ENCODE assay signal across 19 cellular contexts in the genomic region with DNA sequence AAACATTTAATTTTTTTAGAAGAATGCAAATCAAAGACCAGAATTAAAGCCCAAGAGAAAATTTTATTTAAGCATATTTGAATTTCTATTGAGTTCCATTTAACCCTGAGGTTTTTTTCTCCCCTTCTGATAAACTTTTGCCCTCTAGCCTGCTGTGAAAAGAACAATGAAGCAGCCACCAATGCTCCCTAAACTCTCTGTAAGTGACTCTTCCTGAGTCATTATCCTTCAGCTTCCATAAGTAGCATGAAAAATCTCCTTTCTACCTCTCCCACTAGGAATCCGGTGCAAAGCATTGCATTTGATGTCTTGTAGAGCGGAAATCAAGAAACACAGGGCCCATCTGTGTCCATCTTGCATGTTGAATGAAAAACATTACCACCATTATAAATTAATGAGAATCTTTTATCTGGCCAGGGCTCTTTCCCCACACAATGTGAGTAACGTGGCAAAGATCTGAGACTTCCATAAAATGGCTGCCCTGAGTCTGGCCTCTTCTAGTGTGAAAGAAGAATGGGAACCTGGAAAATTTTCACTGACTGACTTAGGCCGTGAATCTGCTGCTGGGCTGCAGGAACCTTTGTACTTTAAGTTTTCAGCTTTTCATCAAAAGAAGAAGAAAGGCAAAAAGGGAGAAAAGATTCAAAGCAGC.
DNase-seq lines count a peak whose midpoint lies in the region; ATAC-seq and TF ChIP-seq lines count a peak whose summit lies in the region.
"Had no signal": no experiment of that assay in that cellular context is flagged by ENCODE, and none has a peak within 500 bp of the region (broad histone marks: within the 10 kb centered on the region; RNA-seq: fewer than 3 reads in every experiment).

No MANE protein-coding gene starts in this region.

- H3K27ac Mint-ChIP-seq in CD4-positive, alpha-beta T cell = no peak overlapping the region
- H3K27ac Mint-ChIP-seq: IgD-negative memory B cell; T-helper 1 cell treated with Interleukin-12 subunit alpha and Interleukin-12 subunit beta and Interleukin-4 antibody, amounts not matched to agents 30 μg/mL and 1 μg/mL, for 36 hours had no signal

- POLR2A ChIA-PET in SK-N-SH (lab: Yijun Ruan, JAX) = no interaction called here
- POLR2A ChIA-PET in CD4-positive, alpha-beta T cell (lab: Charles Lee) = no interaction called here

- 0 out of 2 replicates have a peak overlapping the region, but pooled peaks have one; percentile 22 for H2AFZ ChIP-seq in SK-N-SH (ENCODE audit: low read depth)

- no peaks in the 10 kb centered on the region for H3K9me2 ChIP-seq in SK-N-SH

- no peaks in the 10 kb centered on the region for H3K9me3 Mint-ChIP-seq in CD4-positive, alpha-beta T cell
- H3K9me3 Mint-ChIP-seq: T-helper 1 cell treated with Interleukin-12 subunit alpha and Interleukin-12 subunit beta and Interleukin-4 antibody, amounts not matched to agents 30 μg/mL and 1 μg/mL, for 36 hours had no signal

- H3F3A ChIP-seq in SK-N-SH (replicated peaks; ENCODE audit: insufficient read depth) = no peaks in the 10 kb centered on the region

- H3K4me2 ChIP-seq in SK-N-SH = no peak overlapping the region

- DNase-seq in SK-N-SH (no peak), astrocyte of the hippocampus (ENCODE audit: low read depth, low spot score) (peak; percentile 3), dorsolateral prefrontal cortex (no peak)
- no peak for DNase-seq in CD4-positive, alpha-beta T cell
- DNase-seq: 8988T, C1 segment of cervical spinal cord, COR-L47, NCI-H1417, NCI-H2081, NCI-H345, NCI-H69, Right ventricle myocardium superior had no signal

- no peak overlapping the region for H3K9ac ChIP-seq in SK-N-SH

- intact Hi-C loops in CD4-positive, alpha-beta T cell (cut with DNase I, micrococcal nuclease) = no loop called here
- intact Hi-C loops in dorsolateral prefrontal cortex (cut with DNase I) = no loop called here

- H3K27ac ChIP-seq in SK-N-SH (ENCODE audit: low read depth in 2 of 2, low read length in 1 of 2) (no peak overlapping the region), mesodermal cell (ENCODE audit: low read depth, low read length, severe bottlenecking) (peak overlapping the region; percentile 81), dorsolateral prefrontal cortex (no peak overlapping the region)
- no peak overlapping the region for H3K27ac ChIP-seq in CD4-positive, alpha-beta T cell (ENCODE audit: low read depth, low read length)

- TF ChIP-seq CTCF in SK-N-SH (IDR thresholded peaks at IDR 0.05) (no peak), dorsolateral prefrontal cortex (IDR thresholded peaks at IDR 0.05 in 54 of 56, conservative IDR thresholded peaks at IDR 0.05 in 2 of 56; ENCODE audit: low read depth in 1 of 56, partially characterized antibody in 56 of 56) (no peak)
- TF ChIP-seq CTCF in CD4-positive, alpha-beta T cell (IDR thresholded peaks at IDR 0.05) = no peak

- no peak overlapping the region for H3K4me3 ChIP-seq in SK-N-SH (ENCODE audit: low read depth in 2 of 2, low read length in 1 of 2)
- no peak overlapping the region for H3K4me3 ChIP-seq in mesodermal cell (ENCODE audit: extremely low read depth, insufficient read depth, low read length, poor library complexity, severe bottlenecking)
- H3K4me3 ChIP-seq in dorsolateral prefrontal cortex = no peak overlapping the region
- H3K4me3 ChIP-seq: GM12878 had no signal

- H3K9me3 ChIP-seq in SK-N-SH (no peaks in the 10 kb centered on the region), mesodermal cell (ENCODE audit: control insufficient read depth, low read length) (no peaks in the 10 kb centered on the region)
- H3K9me3 ChIP-seq in CD4-positive, alpha-beta T cell (ENCODE audit: control insufficient read depth, low read length) = no peaks in the 10 kb centered on the region

- ATAC-seq in SK-N-SH treated with all-trans-retinoic acid at 6 μM for 48 hours (no peak), GM21381 (IDR thresholded peaks at IDR 0.05; ENCODE audit: unreplicated experiment) (no peak), GM18520 (IDR thresholded peaks at IDR 0.05; ENCODE audit: unreplicated experiment) (no peak)
- no peak for ATAC-seq in CD4-positive, alpha-beta T cell (ENCODE audit: poor library complexity)
- ATAC-seq: GM12878 had no signal

- H3K36me3 ChIP-seq in SK-N-SH (replicated peaks in 1 of 2; ENCODE audit: control insufficient read depth in 1 of 2, insufficient read depth in 2 of 2, low read length in 1 of 2) (no peaks in the 10 kb centered on the region), mesodermal cell (ENCODE audit: control insufficient read depth, insufficient read depth, low read length) (no peaks in the 10 kb centered on the region)

- no peaks in the 10 kb centered on the region for H3K36me3 Mint-ChIP-seq in CD4-positive, alpha-beta T cell (ENCODE audit: low read depth)
- H3K36me3 Mint-ChIP-seq: IgD-negative memory B cell had no signal

- H3K79me2 ChIP-seq in SK-N-SH (ENCODE audit: insufficient read depth) = no peaks in the 10 kb centered on the region

- H4K20me1 ChIP-seq in SK-N-SH (ENCODE audit: insufficient read depth) = no peaks in the 10 kb centered on the region

- no peak for TF ChIP-seq EP300 in SK-N-SH (IDR thresholded peaks at IDR 0.05; ENCODE audit: borderline replicate concordance in 1 of 2, low read depth in 1 of 2, low read length in 1 of 2)

- no peaks in the 10 kb centered on the region for H3K27me3 ChIP-seq in SK-N-SH (ENCODE audit: insufficient read depth)
- no peaks in the 10 kb centered on the region for H3K27me3 ChIP-seq in CD4-positive, alpha-beta T cell (ENCODE audit: control insufficient read depth, insufficient read depth, low read length)
- H3K27me3 ChIP-seq in dorsolateral prefrontal cortex = no peaks in the 10 kb centered on the region

- H3K4me3 Mint-ChIP-seq in CD4-positive, alpha-beta T cell = no peak overlapping the region
- H3K4me3 Mint-ChIP-seq: IgD-negative memory B cell; T-helper 1 cell treated with Interleukin-12 subunit alpha and Interleukin-12 subunit beta and Interleukin-4 antibody, amounts not matched to agents 30 μg/mL and 1 μg/mL, for 36 hours had no signal

- CTCF ChIA-PET in SK-N-SH (lab: Yijun Ruan, JAX) = no interaction called here
- CTCF ChIA-PET in CD4-positive, alpha-beta T cell (lab: Charles Lee) = no interaction called here

- H3K27me3 Mint-ChIP-seq in CD4-positive, alpha-beta T cell = no peaks in the 10 kb centered on the region
- H3K27me3 Mint-ChIP-seq: IgD-negative memory B cell had no signal

- H3K4me1 Mint-ChIP-seq in CD4-positive, alpha-beta T cell (ENCODE audit: low read depth) = no peaks in the 10 kb centered on the region
- H3K4me1 Mint-ChIP-seq: IgD-negative memory B cell had no signal

- no peak for TF ChIP-seq RAD21 in SK-N-SH (IDR thresholded peaks at IDR 0.05; ENCODE audit: low read length)

- WGBS in SK-N-SH (ENCODE audit: low lambda C conversion rate) = 63% methylated on average over 4 of the region's 4 CpGs
- WGBS in mesodermal cell (ENCODE audit: insufficient coverage in 2 of 2), 2 experiments = 57 to 65% methylated on average over 1 to 2 of the region's 4 CpGs

- H3K4me1 ChIP-seq in SK-N-SH (ENCODE audit: control insufficient read depth in 1 of 2, insufficient read depth in 2 of 2, low read depth in 1 of 2, low read length in 1 of 2) (no peaks in the 10 kb centered on the region; a peak in 1 of 4 replicates), mesodermal cell (ENCODE audit: control insufficient read depth, insufficient read depth, low read length, poor library complexity, severe bottlenecking) (no peaks in the 10 kb centered on the region)

TF ChIP-seq in SK-N-SH, 30 proteins besides CTCF, POLR2A, EP300 and RAD21 (continues in another document):
- TF ChIP-seq MEF2A (IDR thresholded peaks at IDR 0.05; ENCODE audit: borderline replicate concordance, low read depth) (no peak), FOSL2 (IDR thresholded peaks at IDR 0.05; ENCODE audit: borderline replicate concordance, low read depth) (no peak), YY1 (IDR thresholded peaks at IDR 0.05; ENCODE audit: low read depth) (no peak), RXRA (IDR thresholded peaks at IDR 0.05; ENCODE audit: borderline replicate concordance, low read depth) (no peak), CHD2 (IDR thresholded peaks at IDR 0.05; ENCODE audit: low read length, partially characterized antibody) (no peak), MXI1 (IDR thresholded peaks at IDR 0.05; ENCODE audit: low read depth, low read length) (no peak), JUND (IDR thresholded peaks at IDR 0.05) (no peak), SMC3 (IDR thresholded peaks at IDR 0.05; ENCODE audit: low read depth, low read length) (no peak), RCOR1 (IDR thresholded peaks at IDR 0.05; ENCODE audit: low read length) (no peak), TCF12 (IDR thresholded peaks at IDR 0.05) (no peak), MAX (IDR thresholded peaks at IDR 0.05; ENCODE audit: low read depth) (no peak), EZH2phosphoT487 (IDR thresholded peaks at IDR 0.05; ENCODE audit: borderline replicate concordance, low read depth) (no peak), SIN3A (IDR thresholded peaks at IDR 0.05; ENCODE audit: borderline replicate concordance, low read depth, low read length) (no peak)

TF ChIP-seq in SK-N-SH treated with all-trans-retinoic acid at 6 μM for 48 hours, 23 proteins besides CTCF, POLR2A, EP300 and RAD21 (continues in another document):
- TF ChIP-seq TOX (CRISPR knock-in tag; IDR thresholded peaks at IDR 0.05; ENCODE audit: borderline replicate concordance) (no peak), TCF4 (CRISPR knock-in tag; IDR thresholded peaks at IDR 0.05; ENCODE audit: borderline replicate concordance) (no peak), ARNTL (CRISPR knock-in tag; IDR thresholded peaks at IDR 0.05; ENCODE audit: borderline replicate concordance, low read depth) (no peak), CSDC2 (CRISPR knock-in tag; IDR thresholded peaks at IDR 0.05) (no peak), RARB (CRISPR knock-in tag; IDR thresholded peaks at IDR 0.05) (no peak), ESRRG (CRISPR knock-in tag; IDR thresholded peaks at IDR 0.05) (no peak), BACH2 (CRISPR knock-in tag; IDR thresholded peaks at IDR 0.05; ENCODE audit: borderline replicate concordance) (no peak), SNAI2 (CRISPR knock-in tag; IDR thresholded peaks at IDR 0.05) (no peak), POU6F1 (CRISPR knock-in tag; IDR thresholded peaks at IDR 0.05; ENCODE audit: borderline replicate concordance, low read depth) (no peak), ZC3H10 (CRISPR knock-in tag; IDR thresholded peaks at IDR 0.05) (no peak), ZFP30 (CRISPR knock-in tag; IDR thresholded peaks at IDR 0.05) (no peak)
